Comparison of ENCODE assay signal across 8 cellular contexts in genomic region chr5:140107312-140108092, GRCh38. TPM values are rescaled to one million over a fixed set of nuclear protein-coding genes. Genes with fewer than 3 reads are reported as not detected.
DNase-seq lines count a peak whose midpoint lies in the region; ATAC-seq and TF ChIP-seq lines count a peak whose summit lies in the region.

No MANE protein-coding gene starts in this region.

- POLR2A ChIA-PET in activated CD4-positive, alpha-beta T cell treated with anti-CD3 and anti-CD28 coated beads for 36 hours (lab: Charles Lee), result interaction anchor here (1.0 kb wide), 3 partner anchors 24 to 66 kb away, joined by 3 to 5 read pairs (median 4); no protein-coding TSS in a partner anchor

- CTCF ChIA-PET in activated CD4-positive, alpha-beta T cell treated with anti-CD3 and anti-CD28 coated beads for 36 hours (lab: Charles Lee), result interaction anchor here (0.6 to 2.8 kb wide), 7 partner anchors 10 to 238 kb away, joined by 3 to 9 read pairs (median 3); no protein-coding TSS in a partner anchor

- peak overlapping the region; percentile 76 for H3K4me3 ChIP-seq in choroid plexus epithelial cell (ENCODE audit: low read depth, low read length)

- peaks cover 43% of the 10 kb centered on the region for H3K4me1 Mint-ChIP-seq in activated CD4-positive, alpha-beta T cell treated with anti-CD3 and anti-CD28 coated beads for 36 hours

- no peak for TF ChIP-seq CTCF in choroid plexus epithelial cell (conservative IDR thresholded peaks at IDR 0.05; ENCODE audit: low read depth, low read length)

- intact Hi-C loops in activated CD4-positive, alpha-beta T cell treated with anti-CD3 and anti-CD28 coated beads for 36 hours (cut with DNase I, micrococcal nuclease), result loop anchor here (1.0 to 10.0 kb wide), 12 partner anchors 8 to 1893 kb away; partner anchors contain the start of genes CYSTM1 (in 2 of the 2), ANKHD1 (in 1 of the 2), CDC23 (in 1 of the 2) and DNAJC18 (in 1 of the 2)
- intact Hi-C loops in left colon (cut with DNase I, micrococcal nuclease), result no loop called here

- H3K4me3 Mint-ChIP-seq in activated CD4-positive, alpha-beta T cell treated with anti-CD3 and anti-CD28 coated beads for 36 hours, result peak overlapping the region; percentile 99

- peaks cover 3% of the 10 kb centered on the region for H3K36me3 Mint-ChIP-seq in activated CD4-positive, alpha-beta T cell treated with anti-CD3 and anti-CD28 coated beads for 36 hours (ENCODE audit: low read depth)

- ATAC-seq in GM19025 (IDR thresholded peaks at IDR 0.05; ENCODE audit: low read depth, unreplicated experiment), result peak; percentile 91
- peak; percentile 88 for ATAC-seq in HG03280 (IDR thresholded peaks at IDR 0.05; ENCODE audit: unreplicated experiment)
- peak; percentile 90 for ATAC-seq in activated CD4-positive, alpha-beta T cell treated with anti-CD3 and anti-CD28 coated beads for 36 hours
- ATAC-seq in left colon, result peak; percentile 93

- DNase-seq in Ammon's horn (ENCODE audit: low spot score), result peak; percentile 96
- DNase-seq in NCI-H460 (ENCODE audit: extremely low read depth, low read depth), result peak; percentile 79
- peak; percentile 96 for DNase-seq in activated CD4-positive, alpha-beta T cell treated with anti-CD3 and anti-CD28 coated beads for 36 hours
- peak; percentile 94 for DNase-seq in choroid plexus epithelial cell (ENCODE audit: low read depth)
- peak; percentile 95 to 96 for DNase-seq in left colon
- peak; percentile 82 to 84 for DNase-seq in stimulated activated CD4-positive, alpha-beta T cell treated with anti-CD3 and anti-CD28 coated beads, Interleukin-1b, Interleukin-23, amount 100 ng/mL, for 4 hours (ENCODE audit: low read depth in 2 of 2)

- peak overlapping the region; percentile 95 for H3K27ac Mint-ChIP-seq in activated CD4-positive, alpha-beta T cell treated with anti-CD3 and anti-CD28 coated beads for 36 hours

- no peaks in the 10 kb centered on the region for H3K9me3 Mint-ChIP-seq in activated CD4-positive, alpha-beta T cell treated with anti-CD3 and anti-CD28 coated beads for 36 hours (ENCODE audit: low read depth)

- peaks cover 3% of the 10 kb centered on the region for H3K27me3 Mint-ChIP-seq in activated CD4-positive, alpha-beta T cell treated with anti-CD3 and anti-CD28 coated beads for 36 hours

RNA-seq across cellular contexts. Expression of gene PURA, which starts 6.4 kb away (rescaled TPM):
- total RNA-seq in NCI-H460 (2014; rRNA removed; shearing (Covaris generic)), result 8.6 and 10.2 TPM in 2 replicates
- 2.6 and 4.4 TPM in 2 replicates for polyA plus RNA-seq in NCI-H460 (2014; cell fraction: nucleus; rRNA removed)
- 10 to 100 TPM in 1 of 2 experiments, 1 to 10 TPM in 1; 9.5 to 10.7 TPM for total RNA-seq in activated CD4-positive, alpha-beta T cell treated with anti-CD3 and anti-CD28 coated beads for 36 hours
- 10 to 100 TPM; 19.5 to 20.0 TPM for total RNA-seq in left colon

RNA-seq across cellular contexts. Expression of gene IGIP, which starts 18.2 kb away (rescaled TPM):
- 1.8 and 2.6 TPM in 2 replicates for total RNA-seq in NCI-H460 (2014; rRNA removed; shearing (Covaris generic))
- polyA plus RNA-seq in NCI-H460 (2014; cell fraction: nucleus; rRNA removed), result 3.7 and 4.3 TPM in 2 replicates
- 1 to 10 TPM; 1.7 to 1.9 TPM for total RNA-seq in activated CD4-positive, alpha-beta T cell treated with anti-CD3 and anti-CD28 coated beads for 36 hours
- total RNA-seq in left colon, result 1 to 10 TPM; 8.6 to 9.3 TPM

Comparison
In these comparisons a context has a peak if more than half of its experiments do, and no peak if none do; other contexts are left out.
1. Peak in every context shown above with its lines: DNase-seq, ATAC-seq and H3K4me3 ChIP-seq.
2. intact Hi-C loops: an anchor here in activated CD4-positive, alpha-beta T cell treated with anti-CD3 and anti-CD28 coated beads for 36 hours (1.0 to 10.0 kb wide); none called in left colon.